18 cellular contexts compared by ENCODE assay signal in the genomic region with DNA sequence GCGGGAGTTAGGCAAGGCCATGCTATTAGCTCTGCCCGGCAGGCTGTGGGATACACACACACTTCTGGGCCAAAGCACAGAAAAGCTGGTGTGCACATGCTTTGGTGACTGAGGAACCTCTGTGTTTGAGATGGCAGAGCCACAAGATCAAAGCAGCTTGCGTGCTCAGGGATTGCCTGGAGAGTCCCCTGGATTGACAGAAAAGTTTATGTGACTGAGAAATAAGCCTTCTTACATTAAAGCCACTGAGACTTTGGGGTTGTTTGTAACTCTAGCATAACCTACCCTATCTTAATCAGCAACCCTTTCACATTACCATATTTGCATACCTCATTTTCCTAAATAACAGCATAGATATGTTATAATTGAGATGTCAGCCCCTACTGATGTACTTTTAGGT.
"Had no signal": no experiment of that assay in that cellular context is flagged by ENCODE, and none has a peak within 500 bp of the region (broad histone marks: within the 10 kb centered on the region; RNA-seq: fewer than 3 reads in every experiment).

No MANE protein-coding gene starts in this region.

- ATAC-seq: left ventricle myocardium superior, right cardiac atrium, T-cell had no signal

- H3K27me3 ChIP-seq: adrenal gland, cardiac muscle cell had no signal

- H3K4me1 ChIP-seq: prostate gland had no signal

- H3K4me3 ChIP-seq: adrenal gland, cardiac muscle cell, prostate gland had no signal

- H3K9me3 ChIP-seq: adrenal gland, prostate gland had no signal

- H3K4me1 Mint-ChIP-seq: nephron had no signal

- H3K9me3 Mint-ChIP-seq: activated naive CD4-positive, alpha-beta T cell treated with anti-CD3 and anti-CD28 coated beads, Interleukin-2, amount 10 ng/mL, durations not matched to agents 7 days and 5 days; memory B cell; nephron; T-cell had no signal

- H3K27me3 Mint-ChIP-seq: activated naive CD4-positive, alpha-beta T cell treated with anti-CD3 and anti-CD28 coated beads, Interleukin-2, amount 10 ng/mL, durations not matched to agents 7 days and 5 days; memory B cell had no signal

- H3K27ac ChIP-seq: adrenal gland, cardiac muscle cell, prostate gland had no signal

- H3K4me3 Mint-ChIP-seq: activated naive CD4-positive, alpha-beta T cell treated with anti-CD3 and anti-CD28 coated beads, Interleukin-2, amount 10 ng/mL, durations not matched to agents 7 days and 5 days; memory B cell; nephron; T-cell had no signal

- H3K36me3 Mint-ChIP-seq: activated naive CD4-positive, alpha-beta T cell treated with anti-CD3 and anti-CD28 coated beads, Interleukin-2, amount 10 ng/mL, durations not matched to agents 7 days and 5 days had no signal

- DNase-seq: activated CD4-positive, alpha-beta T cell treated with anti-CD3 and anti-CD28 coated beads, Interleukin-2, amount 50 U/mL, for 48 hours; activated CD4-positive, CD25-positive, alpha-beta regulatory T cell treated with anti-CD3 and anti-CD28 coated beads, Interleukin-2, amount 50 U/mL, for 72 hours; activated naive CD4-positive, alpha-beta T cell treated with anti-CD3 and anti-CD28 coated beads, Interleukin-2, amount 10 ng/mL, durations not matched to agents 7 days and 5 days; adrenal gland; foreskin melanocyte; left ventricle myocardium superior; nucleus accumbens; right cardiac atrium; small intestine; stimulated activated CD4-positive, alpha-beta T cell treated with anti-CD3 and anti-CD28 coated beads, Interleukin-4, amount 100 ng/mL, for 4 hours; stimulated activated CD8-positive, alpha-beta memory T cell treated with anti-CD3 and anti-CD28 coated beads, Interleukin-4, amount 100 ng/mL, for 48 hours; stimulated activated naive CD4-positive, alpha-beta T cell treated with Interleukin-2 at 50 U/mL for 16 hours; T-cell; T-helper 9 cell had no signal

- H3K36me3 ChIP-seq: adrenal gland, cardiac muscle cell, prostate gland had no signal

- H3K27ac Mint-ChIP-seq: activated naive CD4-positive, alpha-beta T cell treated with anti-CD3 and anti-CD28 coated beads, Interleukin-2, amount 10 ng/mL, durations not matched to agents 7 days and 5 days; memory B cell; nephron; T-cell had no signal
